In genomic region chr4:169207436-169208089, GRCh38 we compare ENCODE assay signal across 14 cellular contexts.
DNase-seq lines count a peak whose midpoint lies in the region; ATAC-seq and TF ChIP-seq lines count a peak whose summit lies in the region.
"Had no signal": no experiment of that assay in that cellular context is flagged by ENCODE, and none has a peak within 500 bp of the region (broad histone marks: within the 10 kb centered on the region; RNA-seq: fewer than 3 reads in every experiment).

No MANE protein-coding gene starts in this region.

- H4K5ac ChIP-seq in IMR-90 (ENCODE audit: low read depth, low read length), result peak overlapping the region; percentile 48

- peaks cover 17% of the 10 kb centered on the region for H3K9me1 ChIP-seq in IMR-90 (ENCODE audit: insufficient read depth, low read length)

- no peak overlapping the region for H3K4ac ChIP-seq in IMR-90 (ENCODE audit: low read depth, low read length)

- H3K27ac ChIP-seq in IMR-90 (ENCODE audit: insufficient read depth, low read length), result peak overlapping the region; percentile 55; the same call in 1 of the 2 replicates
- H3K27ac ChIP-seq in ectodermal cell (ENCODE audit: insufficient read depth, low read depth, low read length, poor library complexity, severe bottlenecking), result peak overlapping the region; percentile 81
- peak overlapping the region; percentile 3 for H3K27ac ChIP-seq in mesodermal cell (ENCODE audit: low read depth, low read length, severe bottlenecking)
- H3K27ac ChIP-seq in foreskin keratinocyte, result no peak overlapping the region

- H3K27me3 ChIP-seq in IMR-90 (ENCODE audit: control insufficient read depth, insufficient read depth, low read length), result no peaks in the 10 kb centered on the region
- H3K27me3 ChIP-seq in ectodermal cell (ENCODE audit: control insufficient read depth, insufficient read depth, low read length, poor library complexity, severe bottlenecking), result no peaks in the 10 kb centered on the region
- H3K27me3 ChIP-seq in foreskin keratinocyte, result no peaks in the 10 kb centered on the region

- no peak for TF ChIP-seq RAD21 in IMR-90 (IDR thresholded peaks at IDR 0.05; ENCODE audit: low read length)

- no peak overlapping the region for H3K56ac ChIP-seq in IMR-90 (ENCODE audit: extremely low read depth, insufficient read depth, low read length)

- H4K8ac ChIP-seq in IMR-90 (ENCODE audit: low read depth in 2 of 2, low read length in 2 of 2), result 0 out of 4 replicates have a peak overlapping the region, but pooled peaks of 1 of the 2 experiments have one; percentile 39

- POLR2A ChIA-PET in IMR-90 (lab: Charles Lee; ENCODE audit: unreplicated experiment), result no interaction called here

- TF ChIP-seq CTCF in IMR-90 (conservative IDR thresholded peaks at IDR 0.05; ENCODE audit: low read depth, low read length) (no peak), foreskin keratinocyte (conservative IDR thresholded peaks at IDR 0.05) (no peak)

- peaks cover 37 to 81% of the 10 kb centered on the region in 2 experiments for H3K79me1 ChIP-seq in IMR-90 (ENCODE audit: low read depth in 1 of 2, low read length in 2 of 2)

- in situ Hi-C loops in IMR-90 (cut with MboI; ENCODE audit: low sequenced_read_pairs), result no loop called here

- ATAC-seq in IMR-90 (ENCODE audit: low read depth), result no peak
- no peak for ATAC-seq in foreskin keratinocyte
- ATAC-seq in HG03520 (IDR thresholded peaks at IDR 0.05; ENCODE audit: unreplicated experiment), result no peak
- ATAC-seq: Panc1 had no signal

- H3K9me3 ChIP-seq in IMR-90 (ENCODE audit: control insufficient read depth, insufficient read depth, low read length) (no peaks in the 10 kb centered on the region), ectodermal cell (ENCODE audit: control insufficient read depth, low read length) (no peaks in the 10 kb centered on the region), mesodermal cell (ENCODE audit: control insufficient read depth, low read length) (no peaks in the 10 kb centered on the region)

- DNase-seq in IMR-90 (no peak), foreskin keratinocyte (no peak), anterior cingulate cortex (lab: John Stamatoyannopoulos, UW) (no peak), NCI-H187 (lab: John Stamatoyannopoulos, UW) (no peak)
- DNase-seq: DMS53, NCI-H1105, NCI-H1694, NCI-H2107, NCI-H226, NCI-H524 treated with DMSO at 0.1 percent for 48 hours had no signal

- BruUV-seq in IMR-90 (replicated peaks; lab: Mats Ljungman, UMichigan), result no TSS peak

- H4K91ac ChIP-seq in IMR-90 (ENCODE audit: insufficient read depth, low read depth, low read length), result 0 out of 2 replicates have a peak overlapping the region, but pooled peaks have one; percentile 5

- peak overlapping the region; percentile 23; the same call in 1 of the 2 replicates for H3K18ac ChIP-seq in IMR-90 (ENCODE audit: low read depth, low read length)

- H3K4me3 ChIP-seq in IMR-90 (ENCODE audit: insufficient read depth, low read depth, low read length) (no peak overlapping the region), ectodermal cell (ENCODE audit: insufficient read depth, low read depth, low read length) (no peak overlapping the region), mesodermal cell (ENCODE audit: extremely low read depth, insufficient read depth, low read length, poor library complexity, severe bottlenecking) (no peak overlapping the region)

- H2BK120ac ChIP-seq in IMR-90 (ENCODE audit: low read depth, low read length), result no peak overlapping the region

- no peak overlapping the region for H2AK9ac ChIP-seq in IMR-90 (replicated peaks; ENCODE audit: low read depth, low read length, poor library complexity)

- H3K23ac ChIP-seq in IMR-90 (ENCODE audit: low read depth, low read length), result no peak overlapping the region

- WGBS in IMR-90 (ENCODE audit: extremely low coverage in 2 of 2, insufficient read length in 1 of 2), 2 experiments, result no CpG with 5 or more reads among the region's 2 CpGs
- 41 to 46% methylated on average over 2 of the region's 2 CpGs for WGBS in ectodermal cell, 2 experiments
- WGBS in mesodermal cell (ENCODE audit: insufficient coverage in 2 of 2), 2 experiments, result 88 to 91% methylated on average over 2 of the region's 2 CpGs

- CTCF ChIA-PET in IMR-90 (lab: Yijun Ruan, JAX), result interaction anchor here (1.0 kb wide), 1 partner anchor 16 kb away, joined by 3 read pairs; no protein-coding TSS in a partner anchor

- H3K4me2 ChIP-seq in IMR-90 (ENCODE audit: low read depth, low read length), result no peak overlapping the region

- intact Hi-C loops in IMR-90 (cut with micrococcal nuclease), result no loop called here

- H3K4me1 ChIP-seq in IMR-90 (ENCODE audit: control insufficient read depth, insufficient read depth, low read length), result peaks cover 20% of the 10 kb centered on the region
- peaks cover 17% of the 10 kb centered on the region for H3K4me1 ChIP-seq in ectodermal cell (ENCODE audit: control insufficient read depth, insufficient read depth, low read length)
- peaks cover 11% of the 10 kb centered on the region for H3K4me1 ChIP-seq in mesodermal cell (ENCODE audit: control insufficient read depth, insufficient read depth, low read length, poor library complexity, severe bottlenecking)
- peaks cover 27% of the 10 kb centered on the region for H3K4me1 ChIP-seq in foreskin keratinocyte

- H2AFZ ChIP-seq in IMR-90 (replicated peaks; ENCODE audit: low read length, poor library complexity), result no peak overlapping the region

- no peak overlapping the region for H3K9ac ChIP-seq in IMR-90 (ENCODE audit: low read depth, low read length)

- dilution Hi-C loops in IMR-90 (cut with HindIII; ENCODE audit: low sequenced_read_pairs, unreplicated experiment), result no loop called here

- H2BK20ac ChIP-seq in IMR-90 (ENCODE audit: low read depth, low read length), result no peak overlapping the region

- H2BK5ac ChIP-seq in IMR-90 (ENCODE audit: low read depth, low read length, poor library complexity, severe bottlenecking), result peak overlapping the region; percentile 30

- no peak overlapping the region for H3K14ac ChIP-seq in IMR-90 (replicated peaks; ENCODE audit: low read depth, low read length)

- TF ChIP-seq POLR2A in IMR-90 (IDR thresholded peaks at IDR 0.05; ENCODE audit: low read depth, low read length), result no peak

- 0 out of 2 replicates have a peak, but pooled peaks cover 1% of the 10 kb centered on the region for H3K36me3 ChIP-seq in IMR-90 (ENCODE audit: control insufficient read depth, insufficient read depth, low read length)
- H3K36me3 ChIP-seq in ectodermal cell (ENCODE audit: control insufficient read depth, insufficient read depth, low read length), result no peaks in the 10 kb centered on the region
- no peaks in the 10 kb centered on the region for H3K36me3 ChIP-seq in mesodermal cell (ENCODE audit: control insufficient read depth, insufficient read depth, low read length)

- peaks cover 40% of the 10 kb centered on the region for H4K20me1 ChIP-seq in IMR-90 (ENCODE audit: insufficient read depth, low read length)

- H2BK15ac ChIP-seq in IMR-90 (ENCODE audit: low read depth, low read length), result no peak overlapping the region

- H2AK5ac ChIP-seq in IMR-90 (ENCODE audit: low read depth, low read length), result no peak overlapping the region

TF ChIP-seq in IMR-90, 13 proteins besides CTCF, POLR2A, EP300 and RAD21:
- TF ChIP-seq SMC3 (IDR thresholded peaks at IDR 0.05; ENCODE audit: low read depth, low read length) (no peak), CHD1 (IDR thresholded peaks at IDR 0.05; ENCODE audit: low read depth, low read length) (no peak), BHLHE40 (IDR thresholded peaks at IDR 0.05; ENCODE audit: low read depth, low read length) (no peak)
